7 cellular contexts compared by ENCODE assay signal in genomic region chr1:43934279-43934985, GRCh38. TPM values are rescaled to one million over a fixed set of nuclear protein-coding genes. Genes with fewer than 3 reads are reported as not detected.
DNase-seq lines count a peak whose midpoint lies in the region; ATAC-seq, FAIRE-seq and TF ChIP-seq lines count a peak whose summit lies in the region.

No MANE protein-coding gene starts in this region.

- WGBS in K562 (ENCODE audit: insufficient coverage, low coverage, missing lambda C conversion rate): 10% methylated on average over 7 of the region's 7 CpGs

- peak; percentile 95 for ATAC-seq in K562

- peak; percentile 89 to 97 for TF ChIP-seq RAD21 in K562 (CRISPR knock-in tag; conservative IDR thresholded peaks at IDR 0.05 in 1 of 2, IDR thresholded peaks at IDR 0.05 in 1 of 2)

- in situ Hi-C loops in K562 (cut with MboI): loop anchor here (5.0 to 10.0 kb wide), 2 partner anchors 162 to 700 kb away; no protein-coding TSS in a partner anchor

- no peak overlapping the region for H3K27ac ChIP-seq in K562 (ENCODE audit: extremely low read depth, low read depth, low read length)

- H3K4me2 ChIP-seq in K562 (ENCODE audit: insufficient read depth, low read length): peak overlapping the region; percentile 37; the same call in 1 of the 2 replicates

- peak overlapping the region; percentile 65 for H2AFZ ChIP-seq in K562 (ENCODE audit: low read depth, low read length)

- no peaks in the 10 kb centered on the region for H3K27me3 ChIP-seq in K562 (ENCODE audit: control insufficient read depth in 2 of 2, insufficient read depth in 2 of 2, low read length in 2 of 2)

- peaks cover 5% of the 10 kb centered on the region for H3K9me1 ChIP-seq in K562 (ENCODE audit: control insufficient read depth, insufficient read depth, low read length)

- H3K9ac ChIP-seq in K562 (ENCODE audit: insufficient read depth in 1 of 2, low read depth in 2 of 2, low read length in 2 of 2): 0 out of 4 replicates have a peak overlapping the region, but pooled peaks of 1 of the 2 experiments have one; percentile 29

- H4K20me1 ChIP-seq in K562 (replicated peaks; ENCODE audit: control insufficient read depth, insufficient read depth, low read length): 0 out of 2 replicates have a peak, but pooled peaks cover 3% of the 10 kb centered on the region

- no TSS peak for BruUV-seq in K562 (replicated peaks; lab: Mats Ljungman, UMichigan)

- peak; percentile 62 for DNase-seq in NCI-H128 (lab: John Stamatoyannopoulos, UW; ENCODE audit: unreplicated experiment)
- DNase-seq in T-helper 2 cell: peak in 3 of 5 experiments; percentile 18 to 43 (median 29)
- peak; percentile 86 to 90 (median 88) for DNase-seq in K562 (ENCODE audit: extremely low read depth in 1 of 4, low spot score in 3 of 4)
- peak in 2 of 3 donors; percentile 43 to 53 for DNase-seq in stimulated activated CD4-positive, alpha-beta T cell treated with anti-CD3 and anti-CD28 coated beads, Interleukin-12 subunit alpha, Interleukin-12 subunit beta, amount 100 ng/mL, for 48 hours (ENCODE audit: low read depth in 2 of 3, low spot score in 1 of 3)
- DNase-seq in cerebellar nuclear complex (lab: John Stamatoyannopoulos, UW): no peak

- no peaks in the 10 kb centered on the region for H3K9me3 ChIP-seq in K562 (replicated peaks; ENCODE audit: control insufficient read depth, insufficient read depth, low read depth, low read length)
- no peaks in the 10 kb centered on the region for H3K9me3 ChIP-seq in iPS-18c (ENCODE audit: control insufficient read depth, insufficient read depth, low read length)

- H3K36me3 ChIP-seq in K562 (ENCODE audit: control insufficient read depth, insufficient read depth, low read length): peaks cover 4% of the 10 kb centered on the region; the same call in 2 of the 3 replicates

- no peak for TF ChIP-seq POLR2A in K562 (conservative IDR thresholded peaks at IDR 0.05)

- POLR2A ChIA-PET in K562 (lab: Yijun Ruan, JAX): interaction anchor here (0.6 to 2.1 kb wide), 17 partner anchors 9 to 544 kb away, joined by 3 to 21 read pairs (median 3); partner anchors contain the start of genes ATP6V0B, IPO13, MED8 and SZT2

- TF ChIP-seq CTCF in GM12873 (IDR thresholded peaks at IDR 0.05; ENCODE audit: insufficient read depth, low read depth, low read length, missing control alignments) (peak; percentile 96), K562 (IDR thresholded peaks at IDR 0.05 in 2 of 3, conservative IDR thresholded peaks at IDR 0.05 in 1 of 3; ENCODE audit: insufficient read depth in 2 of 3, low read depth in 1 of 3, low read length in 3 of 3) (peak; percentile 95 to 99 (median 98))

- intact Hi-C loops in K562 (cut with micrococcal nuclease): loop anchor here (1.0 to 5.0 kb wide), 5 partner anchors 87 to 707 kb away; no protein-coding TSS in a partner anchor

- H3K4me3 ChIP-seq in K562 (no peak overlapping the region), iPS-18c (ENCODE audit: insufficient read depth, low read depth, low read length) (peak overlapping the region; percentile 80; the same call in 1 of the 2 replicates)

- FAIRE-seq in K562 (lab: Jason Lieb, UNC): peak; percentile 93

- H3K4me1 ChIP-seq in K562 (replicated peaks in 1 of 2; ENCODE audit: control insufficient read depth in 2 of 2, insufficient read depth in 2 of 2, low read length in 2 of 2): peaks cover 12 to 32% of the 10 kb centered on the region in 2 experiments; a peak in 4 of 5 replicates

- CTCF ChIA-PET in K562 (lab: Yijun Ruan, JAX; ENCODE audit: low intra/inter-chr PET ratio): interaction anchor here (0.7 to 4.7 kb wide), 9 partner anchors 12 to 708 kb away, joined by 3 to 79 read pairs (median 4); partner anchors contain the start of genes IPO13 and PTPRF

- no peak for TF ChIP-seq EP300 in K562 (IDR thresholded peaks at IDR 0.05; ENCODE audit: low read length)

- H3K79me2 ChIP-seq in K562 (ENCODE audit: control insufficient read depth, insufficient read depth, low read length): no peaks in the 10 kb centered on the region

RNA-seq across cellular contexts. Expression of gene ARTN, which starts 0.8 kb away (rescaled TPM):
- total RNA-seq in K562 (2011; cell fraction: chromatin; rRNA removed; ENCODE audit: low replicate concordance): 0.74 TPM in 1 of 2 replicates, not detected in the other
- 0.92 and 1.0 TPM in 2 replicates for total RNA-seq in K562 (2011; cell fraction: nucleolus; rRNA removed)
- total RNA-seq in K562 (2011; cell fraction: nucleoplasm; rRNA removed): 0.44 and 0.61 TPM in 2 replicates
- total RNA-seq in K562 (2014; rRNA removed) (not detected in 2 replicates), K562 (2014; rRNA removed; fragmentation: Illumina TruSeq; extraction: Trizol) (not detected in 2 replicates), K562 (2015; rRNA removed; fragmentation: Illumina TruSeq; extraction: Trizol) (not detected in 2 replicates), K562 (2021) (0.38 TPM in 1 of 2 replicates, not detected in the other)
- polyA plus RNA-seq in K562 (2011; rRNA removed) (0.06 and 0.07 TPM in 2 replicates), K562 (2014; fragmentation: Illumina TruSeq; extraction: Trizol) (not detected in 2 replicates), K562 (2014; fragmentation: Nextera tagmentation; extraction: Ambion mirVana) (not detected), K562 (2014; rRNA removed) (not detected in 2 replicates)
- polyA plus RNA-seq in K562 (2011; cell fraction: cytosol; rRNA removed): not detected in 2 replicates
- polyA plus RNA-seq in K562 (2011; cell fraction: nucleus; rRNA removed): 0.46 and 0.50 TPM in 2 replicates
- 0.22 and 0.55 TPM in 2 replicates for polyA plus RNA-seq in K562 (2012)
- not detected in 2 replicates for polyA minus RNA-seq in K562 (2011; rRNA and poly(A)+ RNA removed)
- polyA minus RNA-seq in K562 (2011; cell fraction: cytosol; rRNA and poly(A)+ RNA removed): not detected in 2 replicates
- 0.11 and 0.27 TPM in 2 replicates for polyA minus RNA-seq in K562 (2011; cell fraction: nucleus; rRNA and poly(A)+ RNA removed)

RNA-seq across cellular contexts. Expression of gene IPO13, which starts 12.3 kb away (rescaled TPM):
- total RNA-seq in K562 (2011; cell fraction: chromatin; rRNA removed; ENCODE audit: low replicate concordance): 24.0 and 67.1 TPM in 2 replicates
- 41.3 and 46.4 TPM in 2 replicates for total RNA-seq in K562 (2011; cell fraction: nucleolus; rRNA removed)
- 28.3 and 29.6 TPM in 2 replicates for total RNA-seq in K562 (2011; cell fraction: nucleoplasm; rRNA removed)
- total RNA-seq in K562 (2014; rRNA removed) (17.5 and 27.9 TPM in 2 replicates), K562 (2014; rRNA removed; fragmentation: Illumina TruSeq; extraction: Trizol) (7.8 and 10.0 TPM in 2 replicates), K562 (2015; rRNA removed; fragmentation: Illumina TruSeq; extraction: Trizol) (16.1 and 16.2 TPM in 2 replicates), K562 (2021) (28.4 and 30.8 TPM in 2 replicates)
- polyA plus RNA-seq in K562 (2011; rRNA removed) (13.9 and 19.1 TPM in 2 replicates), K562 (2014; fragmentation: Illumina TruSeq; extraction: Trizol) (24.7 and 27.1 TPM in 2 replicates), K562 (2014; fragmentation: Nextera tagmentation; extraction: Ambion mirVana) (1 to 10 TPM; 7.0 to 9.8 TPM), K562 (2014; rRNA removed) (18.6 and 22.0 TPM in 2 replicates)
- 27.1 and 36.4 TPM in 2 replicates for polyA plus RNA-seq in K562 (2011; cell fraction: cytosol; rRNA removed)
- 59.2 and 89.3 TPM in 2 replicates for polyA plus RNA-seq in K562 (2011; cell fraction: nucleus; rRNA removed)
- 27.4 and 30.4 TPM in 2 replicates for polyA plus RNA-seq in K562 (2012)
- 18.8 and 24.2 TPM in 2 replicates for polyA minus RNA-seq in K562 (2011; rRNA and poly(A)+ RNA removed)
- 16.5 and 21.7 TPM in 2 replicates for polyA minus RNA-seq in K562 (2011; cell fraction: cytosol; rRNA and poly(A)+ RNA removed)
- polyA minus RNA-seq in K562 (2011; cell fraction: nucleus; rRNA and poly(A)+ RNA removed): 18.4 and 22.3 TPM in 2 replicates

RNA-seq across cellular contexts. Expression of gene DPH2, which starts 35.4 kb away (rescaled TPM):
- 110 and 268 TPM in 2 replicates for total RNA-seq in K562 (2011; cell fraction: chromatin; rRNA removed; ENCODE audit: low replicate concordance)
- 191 and 199 TPM in 2 replicates for total RNA-seq in K562 (2011; cell fraction: nucleolus; rRNA removed)
- 123 and 150 TPM in 2 replicates for total RNA-seq in K562 (2011; cell fraction: nucleoplasm; rRNA removed)
- total RNA-seq in K562 (2014; rRNA removed) (87.5 and 122 TPM in 2 replicates), K562 (2014; rRNA removed; fragmentation: Illumina TruSeq; extraction: Trizol) (31.9 and 39.4 TPM in 2 replicates), K562 (2015; rRNA removed; fragmentation: Illumina TruSeq; extraction: Trizol) (66.8 and 68.1 TPM in 2 replicates), K562 (2021) (94.1 and 97.3 TPM in 2 replicates)
- polyA plus RNA-seq in K562 (2011; rRNA removed) (63.1 and 71.2 TPM in 2 replicates), K562 (2014; fragmentation: Illumina TruSeq; extraction: Trizol) (81.1 and 106 TPM in 2 replicates), K562 (2014; fragmentation: Nextera tagmentation; extraction: Ambion mirVana) (10 to 100 TPM; 17.9 to 27.0 TPM), K562 (2014; rRNA removed) (93.2 and 110 TPM in 2 replicates)
- polyA plus RNA-seq in K562 (2011; cell fraction: cytosol; rRNA removed): 117 and 149 TPM in 2 replicates
- 379 and 380 TPM in 2 replicates for polyA plus RNA-seq in K562 (2011; cell fraction: nucleus; rRNA removed)
- 39.2 and 65.5 TPM in 2 replicates for polyA plus RNA-seq in K562 (2012)
- polyA minus RNA-seq in K562 (2011; rRNA and poly(A)+ RNA removed): 50.3 and 52.5 TPM in 2 replicates
- polyA minus RNA-seq in K562 (2011; cell fraction: cytosol; rRNA and poly(A)+ RNA removed): 35.5 and 48.5 TPM in 2 replicates
- 96.7 and 113 TPM in 2 replicates for polyA minus RNA-seq in K562 (2011; cell fraction: nucleus; rRNA and poly(A)+ RNA removed)

RNA-seq across cellular contexts. Expression of gene ATP6V0B, which starts 40.3 kb away (rescaled TPM):
- 240 and 478 TPM in 2 replicates for total RNA-seq in K562 (2011; cell fraction: chromatin; rRNA removed; ENCODE audit: low replicate concordance)
- 771 and 1,062 TPM in 2 replicates for total RNA-seq in K562 (2011; cell fraction: nucleolus; rRNA removed)
- total RNA-seq in K562 (2011; cell fraction: nucleoplasm; rRNA removed): 571 and 616 TPM in 2 replicates
- total RNA-seq in K562 (2014; rRNA removed): 296 and 328 TPM in 2 replicates
- total RNA-seq in K562 (2014; rRNA removed; fragmentation: Illumina TruSeq; extraction: Trizol): 143 and 167 TPM in 2 replicates
- total RNA-seq in K562 (2015; rRNA removed; fragmentation: Illumina TruSeq; extraction: Trizol): 196 and 203 TPM in 2 replicates
- 279 and 286 TPM in 2 replicates for total RNA-seq in K562 (2021)
- polyA plus RNA-seq in K562 (2011; rRNA removed): 220 and 288 TPM in 2 replicates
- 552 and 632 TPM in 2 replicates for polyA plus RNA-seq in K562 (2011; cell fraction: cytosol; rRNA removed)
- 601 and 849 TPM in 2 replicates for polyA plus RNA-seq in K562 (2011; cell fraction: nucleus; rRNA removed)
- 179 and 264 TPM in 2 replicates for polyA plus RNA-seq in K562 (2012)
- 186 and 195 TPM in 2 replicates for polyA plus RNA-seq in K562 (2014; fragmentation: Illumina TruSeq; extraction: Trizol)
- 100 to 1,000 TPM; 137 to 276 TPM for polyA plus RNA-seq in K562 (2014; fragmentation: Nextera tagmentation; extraction: Ambion mirVana)
- 282 and 348 TPM in 2 replicates for polyA plus RNA-seq in K562 (2014; rRNA removed)
- polyA minus RNA-seq in K562 (2011; rRNA and poly(A)+ RNA removed): 127 and 130 TPM in 2 replicates
- 83.6 and 86.7 TPM in 2 replicates for polyA minus RNA-seq in K562 (2011; cell fraction: cytosol; rRNA and poly(A)+ RNA removed)
- 102 and 149 TPM in 2 replicates for polyA minus RNA-seq in K562 (2011; cell fraction: nucleus; rRNA and poly(A)+ RNA removed)

RNA-seq across cellular contexts. Expression of gene B4GALT2, which starts 44.6 kb away (rescaled TPM):
- 27.8 and 57.7 TPM in 2 replicates for total RNA-seq in K562 (2011; cell fraction: chromatin; rRNA removed; ENCODE audit: low replicate concordance)
- total RNA-seq in K562 (2011; cell fraction: nucleolus; rRNA removed): 51.2 and 57.7 TPM in 2 replicates
- 45.8 and 54.2 TPM in 2 replicates for total RNA-seq in K562 (2011; cell fraction: nucleoplasm; rRNA removed)
- total RNA-seq in K562 (2014; rRNA removed) (86.8 and 116 TPM in 2 replicates), K562 (2014; rRNA removed; fragmentation: Illumina TruSeq; extraction: Trizol) (23.4 and 31.0 TPM in 2 replicates), K562 (2015; rRNA removed; fragmentation: Illumina TruSeq; extraction: Trizol) (43.8 and 45.9 TPM in 2 replicates), K562 (2021) (76.2 and 78.0 TPM in 2 replicates)
- polyA plus RNA-seq in K562 (2011; rRNA removed) (39.0 and 43.9 TPM in 2 replicates), K562 (2014; fragmentation: Illumina TruSeq; extraction: Trizol) (63.7 and 69.7 TPM in 2 replicates), K562 (2014; fragmentation: Nextera tagmentation; extraction: Ambion mirVana) (1 to 10 TPM; 1.3 to 2.8 TPM), K562 (2014; rRNA removed) (71.9 and 85.4 TPM in 2 replicates)
- 78.6 and 206 TPM in 2 replicates for polyA plus RNA-seq in K562 (2011; cell fraction: cytosol; rRNA removed)
- polyA plus RNA-seq in K562 (2011; cell fraction: nucleus; rRNA removed): 55.1 and 117 TPM in 2 replicates
- 44.8 and 50.7 TPM in 2 replicates for polyA plus RNA-seq in K562 (2012)
- 21.4 and 27.7 TPM in 2 replicates for polyA minus RNA-seq in K562 (2011; rRNA and poly(A)+ RNA removed)
- 40.9 and 42.3 TPM in 2 replicates for polyA minus RNA-seq in K562 (2011; cell fraction: cytosol; rRNA and poly(A)+ RNA removed)
- polyA minus RNA-seq in K562 (2011; cell fraction: nucleus; rRNA and poly(A)+ RNA removed): 26.7 and 28.3 TPM in 2 replicates

Comparison
In these comparisons a context has a peak if more than half of its experiments do, and no peak if none do; other contexts are left out.
1. DNase-seq: peak in NCI-H128 (single experiment), T-helper 2 cell (3 of 5), K562 (4 of 4) and stimulated activated CD4-positive, alpha-beta T cell treated with anti-CD3 and anti-CD28 coated beads, Interleukin-12 subunit alpha, Interleukin-12 subunit beta, amount 100 ng/mL, for 48 hours (2 of 3); none in cerebellar nuclear complex (0 of 2).